ENCODE assay signal across 9 cellular contexts in genomic region chr19:15200575-15201364, GRCh38. TPM values are rescaled to one million over a fixed set of nuclear protein-coding genes. Genes with fewer than 3 reads are reported as not detected.
DNase-seq lines count a peak whose midpoint lies in the region; ATAC-seq and TF ChIP-seq lines count a peak whose summit lies in the region.
"Had no signal": no experiment of that assay in that cellular context is flagged by ENCODE, and none has a peak within 500 bp of the region (broad histone marks: within the 10 kb centered on the region; RNA-seq: fewer than 3 reads in every experiment).

Gene NOTCH3, minus strand, starts transcription at chr19:15200995. Its CDS starts 90 bp downstream, at chr19:15200905.

- H3K27ac ChIP-seq in SJSA1, result peak within 1 kb of the TSS; percentile 21; the same call in 1 of the 2 replicates
- H3K27ac ChIP-seq in gastroesophageal sphincter, result peak within 1 kb of the TSS in 3 of 4 donors; percentile 63 to 73 (median 63)
- H3K27ac ChIP-seq in parathyroid adenoma, result no peak within 1 kb of the TSS

- no peak for ATAC-seq in gastroesophageal sphincter
- ATAC-seq in HG03442 (IDR thresholded peaks at IDR 0.05; ENCODE audit: unreplicated experiment), result no peak

- no peak for DNase-seq in CD14-positive monocyte (ENCODE audit: low spot score)
- DNase-seq in SJSA1 (ENCODE audit: low read depth in 1 of 2, low spot score in 2 of 2), result no peak
- no peak for DNase-seq in CD1c-positive myeloid dendritic cell (ENCODE audit: extremely low spot score)
- DNase-seq in activated CD4-positive, alpha-beta T cell treated with anti-CD3 and anti-CD28 coated beads, Interleukin-2, amount 10 ng/mL, durations not matched to agents 7 days and 5 days, result no peak
- DNase-seq in NCI-H2196 (lab: John Stamatoyannopoulos, UW; ENCODE audit: unreplicated experiment), result no peak
- DNase-seq: stimulated activated CD4-positive, alpha-beta T cell treated with anti-CD3 and anti-CD28 coated beads, Interleukin-2, amount 100 ng/mL, for 48 hours had no signal

- no peak within 1 kb of the TSS for H3K9ac ChIP-seq in parathyroid adenoma

- no peak for TF ChIP-seq POLR2A in gastroesophageal sphincter (IDR thresholded peaks at IDR 0.05)

- peak within 1 kb of the TSS in 3 of 7 donors; percentile 24 to 63 (median 45) for H3K27ac Mint-ChIP-seq in CD14-positive monocyte
- no peak within 1 kb of the TSS for H3K27ac Mint-ChIP-seq in activated CD4-positive, alpha-beta T cell treated with anti-CD3 and anti-CD28 coated beads, Interleukin-2, amount 10 ng/mL, durations not matched to agents 7 days and 5 days

- no peaks in the 10 kb centered on the region for H3K79me2 ChIP-seq in parathyroid adenoma

- H3K9me3 ChIP-seq in SJSA1 (replicated peaks) (no peaks in the 10 kb centered on the region; the same call in 1 of the 2 replicates), gastroesophageal sphincter (no peaks in the 10 kb centered on the region), parathyroid adenoma (ENCODE audit: control insufficient read depth, low read length) (no peaks in the 10 kb centered on the region)

- intact Hi-C loops in CD14-positive monocyte (cut with micrococcal nuclease), result no loop called here

- WGBS in gastroesophageal sphincter (ENCODE audit: low coverage in 1 of 2), 2 donors, result 0% methylated on average over 3 to 4 of the region's 74 CpGs

- peaks cover 57 to 75% (median 65%) of the 10 kb centered on the region in 3 donors for H3K27me3 Mint-ChIP-seq in CD14-positive monocyte (ENCODE audit: low read depth in 3 of 3)
- H3K27me3 Mint-ChIP-seq in activated CD4-positive, alpha-beta T cell treated with anti-CD3 and anti-CD28 coated beads, Interleukin-2, amount 10 ng/mL, durations not matched to agents 7 days and 5 days, result peaks cover 53% of the 10 kb centered on the region

- peak within 1 kb of the TSS; percentile 73 to 84 for H3K4me3 Mint-ChIP-seq in CD14-positive monocyte
- H3K4me3 Mint-ChIP-seq in activated CD4-positive, alpha-beta T cell treated with anti-CD3 and anti-CD28 coated beads, Interleukin-2, amount 10 ng/mL, durations not matched to agents 7 days and 5 days, result no peak within 1 kb of the TSS

- H3K36me3 Mint-ChIP-seq in CD14-positive monocyte, result peaks cover 6 to 18% of the 10 kb centered on the region in 2 donors
- H3K36me3 Mint-ChIP-seq in activated CD4-positive, alpha-beta T cell treated with anti-CD3 and anti-CD28 coated beads, Interleukin-2, amount 10 ng/mL, durations not matched to agents 7 days and 5 days (ENCODE audit: low read depth), result no peaks in the 10 kb centered on the region

- peak within 1 kb of the TSS; percentile 91 for H3K4me2 ChIP-seq in parathyroid adenoma (ENCODE audit: low read length)

- H2AFZ ChIP-seq in parathyroid adenoma, result peak within 1 kb of the TSS; percentile 50

- H3K4me1 ChIP-seq in SJSA1 (replicated peaks) (peaks cover 21% of the 10 kb centered on the region), gastroesophageal sphincter (peaks cover 0 to 27% (median 10%) of the 10 kb centered on the region in 3 donors), parathyroid adenoma (peaks cover 7% of the 10 kb centered on the region)

- no peak for TF ChIP-seq EP300 in gastroesophageal sphincter (IDR thresholded peaks at IDR 0.05)

- peak within 1 kb of the TSS; percentile 79 for H3K4me3 ChIP-seq in SJSA1
- peak within 1 kb of the TSS; percentile 11 to 54 for H3K4me3 ChIP-seq in gastroesophageal sphincter
- peak within 1 kb of the TSS; percentile 65 for H3K4me3 ChIP-seq in parathyroid adenoma (ENCODE audit: low read depth, low read length)

- POLR2A ChIA-PET in activated CD4-positive, alpha-beta T cell treated with anti-CD3 and anti-CD28 coated beads, Interleukin-2, amount 10 ng/mL, durations not matched to agents 7 days and 5 days (lab: Charles Lee), result no interaction called here

- CTCF ChIA-PET in activated CD4-positive, alpha-beta T cell treated with anti-CD3 and anti-CD28 coated beads, Interleukin-2, amount 10 ng/mL, durations not matched to agents 7 days and 5 days (lab: Charles Lee), result no interaction called here

- TF ChIP-seq CTCF in CD14-positive monocyte (IDR thresholded peaks at IDR 0.05) (no peak), gastroesophageal sphincter (IDR thresholded peaks at IDR 0.05) (no peak), parathyroid adenoma (IDR thresholded peaks at IDR 0.05) (no peak)

- peaks cover 0 to 19% (median 14%) of the 10 kb centered on the region in 7 donors for H3K9me3 Mint-ChIP-seq in CD14-positive monocyte
- no peaks in the 10 kb centered on the region for H3K9me3 Mint-ChIP-seq in activated CD4-positive, alpha-beta T cell treated with anti-CD3 and anti-CD28 coated beads, Interleukin-2, amount 10 ng/mL, durations not matched to agents 7 days and 5 days

- H3K27me3 ChIP-seq in SJSA1 (replicated peaks) (no peaks in the 10 kb centered on the region), gastroesophageal sphincter (peaks cover 73% of the 10 kb centered on the region), parathyroid adenoma (ENCODE audit: control insufficient read depth, insufficient read depth, low read length) (no peaks in the 10 kb centered on the region)

- H3K4me1 Mint-ChIP-seq in CD14-positive monocyte, result peaks cover 30% of the 10 kb centered on the region
- H3K4me1 Mint-ChIP-seq in activated CD4-positive, alpha-beta T cell treated with anti-CD3 and anti-CD28 coated beads, Interleukin-2, amount 10 ng/mL, durations not matched to agents 7 days and 5 days, result peaks cover 9% of the 10 kb centered on the region

- H3K36me3 ChIP-seq in SJSA1, result peaks cover 23% of the 10 kb centered on the region
- H3K36me3 ChIP-seq in gastroesophageal sphincter, result no peaks in the 10 kb centered on the region
- no peaks in the 10 kb centered on the region for H3K36me3 ChIP-seq in parathyroid adenoma (ENCODE audit: control insufficient read depth, insufficient read depth, low read length)

RNA-seq across cellular contexts. Expression of gene NOTCH3, which starts in this region (rescaled TPM):
- under 1 TPM in 1 of 2 donors, not detected in 1; 0.05 TPM for polyA plus RNA-seq in CD14-positive monocyte
- total RNA-seq in SJSA1 (2014; rRNA removed; shearing (Covaris generic)), result 25.4 and 33.1 TPM in 2 replicates
- total RNA-seq in gastroesophageal sphincter, result 10 to 100 TPM; 19.1 to 54.8 (median 35.4) TPM
- not detected for total RNA-seq in activated CD4-positive, alpha-beta T cell treated with anti-CD3 and anti-CD28 coated beads, Interleukin-2, amount 10 ng/mL, durations not matched to agents 7 days and 5 days

Comparison
In these comparisons a context has a peak if more than half of its experiments do, and no peak if none do; other contexts are left out.
1. RNA of gene NOTCH3 (total RNA-seq): 19.1 to 54.8 TPM in gastroesophageal sphincter and 25.4 to 33.1 TPM in SJSA1; not detected in activated CD4-positive, alpha-beta T cell treated with anti-CD3 and anti-CD28 coated beads, Interleukin-2, amount 10 ng/mL, durations not matched to agents 7 days and 5 days; every median in the first group is over 10 times any median in the second.
2. Peak in every context shown above with its lines, with median percentiles within 50 percentile points of each other: H3K4me3 ChIP-seq.